8 cellular contexts compared by ENCODE assay signal in the genomic region with DNA sequence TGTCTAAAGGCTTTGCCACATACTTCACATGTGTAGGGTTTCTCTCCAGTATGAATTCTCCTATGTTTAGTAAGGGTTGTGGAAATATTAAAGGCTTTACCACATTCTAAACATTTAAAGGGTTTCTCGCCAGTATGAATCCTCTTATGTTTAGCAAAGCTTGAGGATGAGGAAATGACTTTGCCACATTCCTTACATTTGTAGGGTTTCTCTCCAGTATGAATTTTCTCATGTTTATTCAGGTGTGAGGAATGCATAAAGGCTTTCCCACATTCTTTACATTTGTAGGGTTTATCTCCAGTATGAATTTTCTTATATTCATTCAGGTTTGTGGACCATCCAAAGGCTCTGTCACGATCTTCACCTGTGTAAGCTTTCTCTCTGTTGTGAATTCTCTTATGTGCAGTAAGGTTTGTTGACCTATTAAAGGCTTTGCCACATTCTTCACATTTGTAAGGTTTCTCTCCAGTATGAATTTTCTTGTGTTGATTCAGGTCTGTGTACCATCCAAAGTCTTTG. TPM values are rescaled to one million over a fixed set of nuclear protein-coding genes. Genes with fewer than 3 reads are reported as not detected.
DNase-seq lines count a peak whose midpoint lies in the region; TF ChIP-seq lines count a peak whose summit lies in the region.
"Not testable (repeated sequence)": the region's sequence is repeated elsewhere in the genome, so short reads cannot be mapped to it uniquely, and the experiment has no call there.

No MANE protein-coding gene starts in this region.

- in situ Hi-C loops in mammary epithelial cell (cut with MboI; ENCODE audit: low sequenced_read_pairs in 2 of 2): not testable (repeated sequence)

- not testable (repeated sequence) for H4K20me1 ChIP-seq in BLaER1; mammary epithelial cell (ENCODE audit: insufficient read depth, low read length)

- not testable (repeated sequence) for H3K27ac ChIP-seq in BLaER1; HUES64 (ENCODE audit: low read depth, low read length); mammary epithelial cell (ENCODE audit: insufficient read depth, low read depth, low read length); iPS-18a (ENCODE audit: low read length); mucosa of rectum (ENCODE audit: low read depth in 2 of 2, low read length in 2 of 2); skeletal muscle tissue (ENCODE audit: low read depth, low read length)

- H3K4me2 ChIP-seq in BLaER1; mammary epithelial cell (ENCODE audit: insufficient read depth, low read depth, low read length): not testable (repeated sequence)

- H2AFZ ChIP-seq in mammary epithelial cell (ENCODE audit: low read depth, low read length): not testable (repeated sequence)

- peak; percentile 47 for DNase-seq in DMS53 (lab: John Stamatoyannopoulos, UW)
- not testable (repeated sequence) for DNase-seq in activated CD4-positive, alpha-beta memory T cell treated with anti-CD3 and anti-CD28 coated beads for 36 hours; mammary epithelial cell

- not testable (repeated sequence) for TF ChIP-seq CTCF in mammary epithelial cell (conservative IDR thresholded peaks at IDR 0.05 in 1 of 2, IDR thresholded peaks at IDR 0.05 in 1 of 2; ENCODE audit: extremely low read depth in 1 of 2, insufficient read depth in 1 of 2, low read depth in 1 of 2, low read length in 2 of 2)

- POLR2A ChIA-PET in activated CD4-positive, alpha-beta memory T cell treated with anti-CD3 and anti-CD28 coated beads for 36 hours (lab: Charles Lee): not testable (repeated sequence)

- H3K9me3 ChIP-seq in BLaER1: peaks cover 100% of the 10 kb centered on the region
- peaks cover 99% of the 10 kb centered on the region for H3K9me3 ChIP-seq in HUES64 (ENCODE audit: insufficient read depth, low read depth, low read length)
- H3K9me3 ChIP-seq in mammary epithelial cell (replicated peaks; ENCODE audit: insufficient read depth, low read length): peaks cover 73% of the 10 kb centered on the region
- peaks cover 97% of the 10 kb centered on the region for H3K9me3 ChIP-seq in iPS-18a (ENCODE audit: control insufficient read depth, low read depth, low read length)
- peaks cover 63 to 94% of the 10 kb centered on the region in 2 donors for H3K9me3 ChIP-seq in mucosa of rectum (ENCODE audit: control insufficient read depth in 2 of 2, low read length in 2 of 2)
- peaks cover 46 to 67% (median 57%) of the 10 kb centered on the region in 3 donors for H3K9me3 ChIP-seq in skeletal muscle tissue (ENCODE audit: control insufficient read depth in 3 of 3, low read length in 3 of 3)

- H3K79me2 ChIP-seq in mammary epithelial cell (ENCODE audit: insufficient read depth, low read length): peaks cover 23% of the 10 kb centered on the region

- H3K27ac Mint-ChIP-seq in activated CD4-positive, alpha-beta memory T cell treated with anti-CD3 and anti-CD28 coated beads for 36 hours: not testable (repeated sequence)

- WGBS in HUES64: 90% methylated on average over 2 of the region's 2 CpGs
- WGBS in mammary epithelial cell (ENCODE audit: low coverage, missing lambda C conversion rate): 83% methylated on average over 2 of the region's 2 CpGs

- intact Hi-C loops in activated CD4-positive, alpha-beta memory T cell treated with anti-CD3 and anti-CD28 coated beads for 36 hours (cut with micrococcal nuclease): loop anchor here (10.0 kb wide), 1 partner anchor 69 kb away; no protein-coding TSS in a partner anchor
- intact Hi-C loops in mammary epithelial cell (cut with micrococcal nuclease): not testable (repeated sequence)

- H3K4me1 ChIP-seq in BLaER1; HUES64 (ENCODE audit: insufficient read depth, low read length); mammary epithelial cell (ENCODE audit: insufficient read depth, low read length); iPS-18a (ENCODE audit: control insufficient read depth, low read depth, low read length); mucosa of rectum (ENCODE audit: control insufficient read depth in 2 of 2, insufficient read depth in 2 of 2, low read length in 2 of 2); skeletal muscle tissue (ENCODE audit: control insufficient read depth in 3 of 3, insufficient read depth in 3 of 3, low read length in 3 of 3): not testable (repeated sequence)

- dilution Hi-C loops in mammary epithelial cell (cut with HindIII; ENCODE audit: low sequenced_read_pairs): loop anchor here (5.0 kb wide), 1 partner anchor 56 kb away; no protein-coding TSS in a partner anchor

- not testable (repeated sequence) for H3K9ac ChIP-seq in BLaER1; HUES64 (ENCODE audit: low read depth, low read length); mammary epithelial cell (ENCODE audit: insufficient read depth, low read length); iPS-18a (ENCODE audit: low read length); mucosa of rectum (ENCODE audit: low read depth in 1 of 2, low read length in 2 of 2); skeletal muscle tissue (ENCODE audit: low read depth in 1 of 3, low read length in 3 of 3)

- not testable (repeated sequence) for H3K27me3 Mint-ChIP-seq in activated CD4-positive, alpha-beta memory T cell treated with anti-CD3 and anti-CD28 coated beads for 36 hours

- CTCF ChIA-PET in activated CD4-positive, alpha-beta memory T cell treated with anti-CD3 and anti-CD28 coated beads for 36 hours (lab: Charles Lee); mammary epithelial cell (lab: Charles Lee; ENCODE audit: low non-redundant PET): not testable (repeated sequence)

- peak overlapping the region; percentile 3 for H3K4me3 Mint-ChIP-seq in activated CD4-positive, alpha-beta memory T cell treated with anti-CD3 and anti-CD28 coated beads for 36 hours

- H3K36me3 Mint-ChIP-seq in activated CD4-positive, alpha-beta memory T cell treated with anti-CD3 and anti-CD28 coated beads for 36 hours: peaks cover 83% of the 10 kb centered on the region

- H3K36me3 ChIP-seq in BLaER1 (peaks cover 64% of the 10 kb centered on the region), HUES64 (ENCODE audit: insufficient read depth, low read length) (peaks cover 94% of the 10 kb centered on the region), iPS-18a (ENCODE audit: control insufficient read depth, low read depth, low read length) (peaks cover 18% of the 10 kb centered on the region), mucosa of rectum (ENCODE audit: control insufficient read depth in 2 of 2, insufficient read depth in 2 of 2, low read length in 2 of 2) (peaks cover 16 to 24% of the 10 kb centered on the region in 2 donors), skeletal muscle tissue (ENCODE audit: control insufficient read depth in 3 of 3, insufficient read depth in 3 of 3, low read length in 3 of 3) (peaks cover 16 to 17% (median 17%) of the 10 kb centered on the region in 3 donors)
- not testable (repeated sequence) for H3K36me3 ChIP-seq in mammary epithelial cell (ENCODE audit: insufficient read depth, low read length)

- not testable (repeated sequence) for H3K27me3 ChIP-seq in BLaER1; HUES64 (ENCODE audit: insufficient read depth, low read length); mammary epithelial cell (ENCODE audit: insufficient read depth, low read length); iPS-18a (ENCODE audit: control insufficient read depth, insufficient read depth, low read length); mucosa of rectum (ENCODE audit: control insufficient read depth in 2 of 2, insufficient read depth in 2 of 2, low read length in 2 of 2); skeletal muscle tissue (ENCODE audit: control insufficient read depth in 3 of 3, insufficient read depth in 3 of 3, low read length in 3 of 3)

- H3K4me3 ChIP-seq in BLaER1: peak overlapping the region; percentile 45; the same call in 1 of the 2 replicates
- H3K4me3 ChIP-seq in HUES64 (ENCODE audit: low read length): peak overlapping the region; percentile 38; the same call in 1 of the 2 replicates
- H3K4me3 ChIP-seq in mammary epithelial cell (replicated peaks in 1 of 3; ENCODE audit: insufficient read depth in 1 of 3, low read depth in 2 of 3, low read length in 3 of 3): not testable (repeated sequence)
- peak overlapping the region; percentile 3 for H3K4me3 ChIP-seq in iPS-18a (ENCODE audit: low read length)
- peak overlapping the region; percentile 7 to 43 for H3K4me3 ChIP-seq in mucosa of rectum (ENCODE audit: low read length in 2 of 2)
- H3K4me3 ChIP-seq in skeletal muscle tissue (ENCODE audit: low read length in 3 of 3): peak overlapping the region; percentile 3 to 45 (median 16)

- not testable (repeated sequence) for H3K4me1 Mint-ChIP-seq in activated CD4-positive, alpha-beta memory T cell treated with anti-CD3 and anti-CD28 coated beads for 36 hours (ENCODE audit: low read depth)

- BruUV-seq in mammary epithelial cell (replicated peaks; lab: Mats Ljungman, UMichigan): TSS peak; percentile 12

- peaks cover 82% of the 10 kb centered on the region for H3K9me3 Mint-ChIP-seq in activated CD4-positive, alpha-beta memory T cell treated with anti-CD3 and anti-CD28 coated beads for 36 hours

RNA-seq across cellular contexts. Expression of gene ZNF721, which starts 55.4 kb away (rescaled TPM):
- polyA plus RNA-seq in HUES64 (2013, experiment 1 of 2): 38.6 TPM
- polyA plus RNA-seq in HUES64 (2013, experiment 2 of 2): 39.4 TPM
- total RNA-seq in activated CD4-positive, alpha-beta memory T cell treated with anti-CD3 and anti-CD28 coated beads for 36 hours: 10 to 100 TPM; 31.0 to 31.8 TPM
- 10 to 100 TPM; 22.8 to 26.2 TPM for total RNA-seq in mammary epithelial cell
- 7.9 TPM for polyA plus RNA-seq in mammary epithelial cell
- polyA minus RNA-seq in mammary epithelial cell: 16.2 TPM
- total RNA-seq in skeletal muscle tissue: 8.4 TPM

RNA-seq across cellular contexts. Expression of gene PIGG, which starts 55.4 kb away (rescaled TPM):
- polyA plus RNA-seq in HUES64 (2013, experiment 1 of 2): 28.9 TPM
- 22.3 TPM for polyA plus RNA-seq in HUES64 (2013, experiment 2 of 2)
- 10 to 100 TPM; 38.9 to 42.2 TPM for total RNA-seq in activated CD4-positive, alpha-beta memory T cell treated with anti-CD3 and anti-CD28 coated beads for 36 hours
- total RNA-seq in mammary epithelial cell (10 to 100 TPM; 51.3 to 77.1 TPM), skeletal muscle tissue (27.1 TPM)
- 38.2 TPM for polyA plus RNA-seq in mammary epithelial cell
- 28.3 TPM for polyA minus RNA-seq in mammary epithelial cell
